ENCODE assay signal across 9 cellular contexts in genomic region chr16:4733747-4734062, GRCh38. TPM values are rescaled to one million over a fixed set of nuclear protein-coding genes. Genes with fewer than 3 reads are reported as not detected.
DNase-seq lines count a peak whose midpoint lies in the region; ATAC-seq, FAIRE-seq and TF ChIP-seq lines count a peak whose summit lies in the region.
"Had no signal": no experiment of that assay in that cellular context is flagged by ENCODE, and none has a peak within 500 bp of the region (broad histone marks: within the 10 kb centered on the region; RNA-seq: fewer than 3 reads in every experiment).

No MANE protein-coding gene starts in this region.

- TF ChIP-seq CTCF in HL-60 (IDR thresholded peaks at IDR 0.05; ENCODE audit: insufficient read depth, low read length) = no peak
- TF ChIP-seq CTCF in right atrium auricular region (IDR thresholded peaks at IDR 0.05) = no peak

- ATAC-seq in GM18511 (IDR thresholded peaks at IDR 0.05; ENCODE audit: unreplicated experiment) = peak; percentile 15

- peaks cover 8% of the 10 kb centered on the region for H3K36me3 ChIP-seq in right atrium auricular region
- H3K36me3 ChIP-seq in small intestine (ENCODE audit: control insufficient read depth in 2 of 2, insufficient read depth in 2 of 2, low read length in 2 of 2) = no peaks in the 10 kb centered on the region

- peaks cover 0 to 9% of the 10 kb centered on the region in 2 donors for H3K4me1 ChIP-seq in right atrium auricular region
- H3K4me1 ChIP-seq in small intestine (ENCODE audit: control insufficient read depth in 2 of 2, insufficient read depth in 1 of 2, low read depth in 1 of 2, low read length in 1 of 2) = peaks cover 0 to 2% of the 10 kb centered on the region in 2 donors

- H3K27ac ChIP-seq in HL-60 (replicated peaks) (peak overlapping the region; percentile 75), right atrium auricular region (peak overlapping the region; percentile 74 to 84), small intestine (ENCODE audit: low read depth in 1 of 2, low read length in 1 of 2) (peak overlapping the region in 1 of 2 donors; percentile 84)

- no peak for DNase-seq in HL-60 (ENCODE audit: low read depth in 1 of 2, low spot score in 1 of 2)
- peak; percentile 4 for DNase-seq in activated T-helper 1 cell treated with Interleukin-2 at 50 U/mL for 16 hours (ENCODE audit: low read depth)
- no peak for DNase-seq in right atrium auricular region (ENCODE audit: low spot score)
- peak; percentile 15 for DNase-seq in small intestine
- no peak for DNase-seq in kidney glomerular epithelial cell (lab: John Stamatoyannopoulos, UW)
- no peak for DNase-seq in activated effector memory CD4-positive, alpha-beta T cell treated with Interleukin-2 at 50 U/mL for 16 hours
- no peak for DNase-seq in SHP77 (lab: John Stamatoyannopoulos, UW)

- 1% methylated on average over 19 of the region's 19 CpGs for WGBS in small intestine, 3 donors

- H3K27me3 ChIP-seq in HL-60 (ENCODE audit: insufficient read depth, poor library complexity, severe bottlenecking) = no peaks in the 10 kb centered on the region
- no peaks in the 10 kb centered on the region for H3K27me3 ChIP-seq in right atrium auricular region
- H3K27me3 ChIP-seq in small intestine (ENCODE audit: control insufficient read depth in 2 of 2, insufficient read depth in 2 of 2, low read length in 2 of 2) = no peaks in the 10 kb centered on the region

- H3K4me3 ChIP-seq in HL-60 (replicated peaks; ENCODE audit: insufficient read depth, low read length) = peak overlapping the region; percentile 98
- peak overlapping the region; percentile 70 to 99 for H3K4me3 ChIP-seq in right atrium auricular region
- peak overlapping the region; percentile 73 to 90 for H3K4me3 ChIP-seq in small intestine (ENCODE audit: low read depth in 1 of 2, low read length in 2 of 2)

- no peaks in the 10 kb centered on the region for H3K9me3 ChIP-seq in right atrium auricular region
- no peaks in the 10 kb centered on the region for H3K9me3 ChIP-seq in small intestine (ENCODE audit: control insufficient read depth, low read depth)

- FAIRE-seq in small intestine (lab: Jason Lieb, UNC) = no peak

RNA-seq across cellular contexts. Expression of gene ANKS3, which starts 0.4 kb away (rescaled TPM):
- total RNA-seq in right atrium auricular region = 10 to 100 TPM in 1 of 2 donors, 1 to 10 TPM in 1; 6.7 to 13.5 TPM
- polyA plus RNA-seq in small intestine = 10 to 100 TPM; 11.6 to 15.2 (median 12.4) TPM

RNA-seq across cellular contexts. Expression of gene DNAAF8, which starts 0.6 kb away (rescaled TPM):
- under 1 TPM; 0.39 to 0.44 TPM for total RNA-seq in right atrium auricular region
- under 1 TPM in 1 of 3 donors, not detected in 2; 0.67 TPM for polyA plus RNA-seq in small intestine

RNA-seq across cellular contexts. Expression of gene ZNF500, which starts 33.3 kb away (rescaled TPM):
- total RNA-seq in right atrium auricular region = 1 to 10 TPM; 4.3 to 7.5 TPM
- 10 to 100 TPM in 1 of 3 donors, 1 to 10 TPM in 2; 2.0 to 10.3 (median 3.0) TPM for polyA plus RNA-seq in small intestine

RNA-seq across cellular contexts. Expression of gene NUDT16L1, which starts 40.3 kb away (rescaled TPM):
- 10 to 100 TPM; 25.5 to 61.5 TPM for total RNA-seq in right atrium auricular region
- 10 to 100 TPM; 44.5 to 73.1 (median 61.6) TPM for polyA plus RNA-seq in small intestine

RNA-seq across cellular contexts. Expression of gene SEPTIN12, which starts 54.4 kb away (rescaled TPM):
- total RNA-seq in right atrium auricular region = not detected
- not detected for polyA plus RNA-seq in small intestine
- total RNA-seq: SK-MEL-5 had no signal

Comparison
In these comparisons a context has a peak if more than half of its experiments do, and no peak if none do; other contexts are left out.
1. DNase-seq: peak in activated T-helper 1 cell treated with Interleukin-2 at 50 U/mL for 16 hours (single experiment) and small intestine (single experiment); none in HL-60 (0 of 2), right atrium auricular region (single experiment), kidney glomerular epithelial cell (single experiment), activated effector memory CD4-positive, alpha-beta T cell treated with Interleukin-2 at 50 U/mL for 16 hours (single experiment) and SHP77 (0 of 2).
2. Peak in every context shown above with its lines, with median percentiles within 50 percentile points of each other: H3K4me3 ChIP-seq.